1 cellular context compared by ENCODE assay signal in the genomic region with DNA sequence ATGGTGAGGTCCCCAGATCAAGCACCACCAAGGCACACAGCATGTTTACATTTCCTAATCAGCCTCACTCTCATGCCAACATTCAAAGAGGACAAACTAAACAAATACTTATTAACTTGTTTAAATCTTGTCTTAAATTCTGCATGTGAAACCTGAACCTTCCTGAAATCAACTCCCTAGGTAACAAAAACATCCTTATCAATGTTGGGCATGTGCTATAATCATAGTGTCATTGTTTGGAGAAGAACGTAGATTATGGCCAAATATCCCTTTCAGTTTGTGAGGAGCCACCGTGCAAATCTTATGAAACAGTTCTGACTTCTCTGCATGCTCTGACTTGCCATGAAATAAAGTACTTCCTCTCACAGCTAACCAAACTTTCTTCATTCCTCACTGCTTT.
TF ChIP-seq lines count a peak whose summit lies in the region.

No MANE protein-coding gene starts in this region.

TF ChIP-seq in GM23338, 12 proteins besides CTCF, POLR2A, EP300 and RAD21 (continued from another document):
- no peak for TF ChIP-seq STAT1 (IDR thresholded peaks at IDR 0.05; ENCODE audit: unreplicated experiment)
- no peak for TF ChIP-seq ZNF114 (CRISPR knock-in tag; IDR thresholded peaks at IDR 0.05)
